1 cellular context compared by ENCODE assay signal in genomic region chr15:43105778-43106485, GRCh38.
A peak's percentile ranks its signal among the peaks of the same experiment; 100 is the strongest.
TF ChIP-seq lines count a peak whose summit lies in the region.

Gene UBR1 (minus strand): TSS chr15:43106038. CDS start chr15:43106022, 16 bp downstream.

TF ChIP-seq in HepG2, 621 proteins besides CTCF, POLR2A, EP300 and RAD21 (continued from another document and continues in another):
- TF ChIP-seq TRAFD1 (CRISPR knock-in tag; IDR thresholded peaks at IDR 0.05; ENCODE audit: borderline replicate concordance) (no peak), KDM1A (CRISPR knock-in tag; IDR thresholded peaks at IDR 0.05) (no peak), SRSF1 (optimal IDR thresholded peaks at IDR 0.05; ENCODE audit: low read depth, low read length) (no peak), SP2 (CRISPR knock-in tag; IDR thresholded peaks at IDR 0.05) (no peak), PHF8 (CRISPR knock-in tag; IDR thresholded peaks at IDR 0.05) (peak; percentile 86), ZNF709 (CRISPR knock-in tag; IDR thresholded peaks at IDR 0.05) (no peak), GATAD2A (CRISPR knock-in tag; IDR thresholded peaks at IDR 0.05) (peak; percentile 38; the same call in 1 of the 2 replicates), AKNA (CRISPR knock-in tag; IDR thresholded peaks at IDR 0.05; ENCODE audit: borderline replicate concordance) (no peak), ZNF292 (CRISPR knock-in tag; IDR thresholded peaks at IDR 0.05; ENCODE audit: borderline replicate concordance, low read depth) (no peak), ZNF180 (CRISPR knock-in tag; IDR thresholded peaks at IDR 0.05; ENCODE audit: borderline replicate concordance, low read depth) (no peak), ARHGAP35 (CRISPR knock-in tag; IDR thresholded peaks at IDR 0.05; ENCODE audit: borderline replicate concordance) (no peak), ZNF691 (CRISPR knock-in tag; IDR thresholded peaks at IDR 0.05; ENCODE audit: borderline replicate concordance, low read depth) (no peak), ZBTB40 (IDR thresholded peaks at IDR 0.05) (no peak), ZBTB40 (CRISPR knock-in tag; IDR thresholded peaks at IDR 0.05) (peak; percentile 50; the same call in 1 of the 2 replicates), NPAS2 (CRISPR knock-in tag; IDR thresholded peaks at IDR 0.05; ENCODE audit: borderline replicate concordance) (no peak), SUZ12 (IDR thresholded peaks at IDR 0.05; ENCODE audit: low read depth, low read length) (no peak), JARID2 (CRISPR knock-in tag; IDR thresholded peaks at IDR 0.05; ENCODE audit: insufficient replicate concordance) (no peak), KDM4B (CRISPR knock-in tag; IDR thresholded peaks at IDR 0.05) (peak; percentile 87), PHB2 (IDR thresholded peaks at IDR 0.05; ENCODE audit: partially characterized antibody) (no peak), ZNF607 (CRISPR knock-in tag; IDR thresholded peaks at IDR 0.05; ENCODE audit: borderline replicate concordance) (no peak; the same call in 1 of the 2 replicates), ZBTB2 (CRISPR knock-in tag; IDR thresholded peaks at IDR 0.05; ENCODE audit: low read depth) (no peak), SOX13 (IDR thresholded peaks at IDR 0.05) (no peak), SOX13 (CRISPR knock-in tag; conservative IDR thresholded peaks at IDR 0.05 in 1 of 2, IDR thresholded peaks at IDR 0.05 in 1 of 2) (0 out of 4 replicates have a peak, but pooled peaks of 1 of the 2 experiments have one; percentile 10), RFX5 (IDR thresholded peaks at IDR 0.05; ENCODE audit: low read depth, low read length) (no peak), ARID3A (IDR thresholded peaks at IDR 0.05; ENCODE audit: low read depth, low read length) (no peak), ZNF124 (CRISPR knock-in tag; IDR thresholded peaks at IDR 0.05) (0 out of 2 replicates have a peak, but pooled peaks have one; percentile 3), ZEB1 (IDR thresholded peaks at IDR 0.05; ENCODE audit: insufficient replicate concordance, low read depth) (no peak), MBD4 (IDR thresholded peaks at IDR 0.05; ENCODE audit: borderline replicate concordance, low read length) (no peak), ZNF431 (CRISPR knock-in tag; IDR thresholded peaks at IDR 0.05; ENCODE audit: borderline replicate concordance, low read depth) (no peak), ZNF101 (CRISPR knock-in tag; IDR thresholded peaks at IDR 0.05; ENCODE audit: borderline replicate concordance, low read depth) (no peak), ZNF772 (CRISPR knock-in tag; IDR thresholded peaks at IDR 0.05) (0 out of 2 replicates have a peak, but pooled peaks have one; percentile 38), GMEB2 (CRISPR knock-in tag; IDR thresholded peaks at IDR 0.05; ENCODE audit: low read depth) (peak; percentile 76), SMARCC2 (IDR thresholded peaks at IDR 0.05) (no peak), ZNF253 (CRISPR knock-in tag; IDR thresholded peaks at IDR 0.05; ENCODE audit: borderline replicate concordance) (no peak), PREB (CRISPR knock-in tag; IDR thresholded peaks at IDR 0.05) (no peak), ZNF724P (CRISPR knock-in tag; IDR thresholded peaks at IDR 0.05; ENCODE audit: borderline replicate concordance) (no peak)
